In genomic region chr1:79052829-79053449, GRCh38 we compare ENCODE assay signal across 1 cellular context.
TF ChIP-seq lines count a peak whose summit lies in the region.

No MANE protein-coding gene starts in this region.

TF ChIP-seq in WTC11, 78 proteins besides CTCF, POLR2A, EP300 and RAD21 (continued from another document):
- no peak for TF ChIP-seq ZNF281 (CRISPR knock-in tag; IDR thresholded peaks at IDR 0.05)
- no peak for TF ChIP-seq ESRRA (CRISPR knock-in tag; IDR thresholded peaks at IDR 0.05; ENCODE audit: borderline replicate concordance)
- TF ChIP-seq CREM (CRISPR knock-in tag; IDR thresholded peaks at IDR 0.05) = no peak
- no peak for TF ChIP-seq PRDM15 (CRISPR knock-in tag; IDR thresholded peaks at IDR 0.05)
